In genomic region chr1:68113961-68114360, GRCh38 we compare ENCODE assay signal across 27 cellular contexts.
"Had no signal": no experiment of that assay in that cellular context is flagged by ENCODE, and none has a peak within 500 bp of the region (broad histone marks: within the 10 kb centered on the region; RNA-seq: fewer than 3 reads in every experiment).

No MANE protein-coding gene starts in this region.

- H3K9me3 Mint-ChIP-seq: naive thymus-derived CD8-positive, alpha-beta T cell; nephron progenitor cell; stimulated activated memory B cell treated with anti-CD40 and anti-IgM and Interleukin-4, amounts not matched to agents 10 μg/mL and 1 μg/mL and 100 μg/mL, for 72 hours; stimulated activated naive CD8-positive, alpha-beta T cell treated with anti-CD3 and anti-CD28 coated beads, Interleukin-15, Interleukin-2, amounts not matched to agents 100 ng/mL and 50 ng/mL, for 24 hours had no signal

- H3K4me3 Mint-ChIP-seq: naive thymus-derived CD8-positive, alpha-beta T cell; nephron progenitor cell; stimulated activated memory B cell treated with anti-CD40 and anti-IgM and Interleukin-4, amounts not matched to agents 10 μg/mL and 1 μg/mL and 100 μg/mL, for 72 hours; stimulated activated naive CD8-positive, alpha-beta T cell treated with anti-CD3 and anti-CD28 coated beads, Interleukin-15, Interleukin-2, amounts not matched to agents 100 ng/mL and 50 ng/mL, for 24 hours had no signal

- H3K27ac ChIP-seq: coronary artery, hepatocyte, left ventricle myocardium inferior, lower lobe of right lung, ovary, psoas muscle, skin epidermis, thoracic aorta, tibial nerve, upper lobe of left lung had no signal

- H3K36me3 ChIP-seq: left ventricle myocardium inferior, lower lobe of right lung, ovary, spleen, thoracic aorta, tibial nerve, upper lobe of left lung had no signal

- ATAC-seq: left colon; lower lobe of right lung; naive thymus-derived CD8-positive, alpha-beta T cell; psoas muscle; right cardiac atrium; stimulated activated memory B cell treated with anti-CD40 and anti-IgM and Interleukin-4, amounts not matched to agents 10 μg/mL and 1 μg/mL and 100 μg/mL, for 72 hours had no signal

- H3K27ac Mint-ChIP-seq: naive thymus-derived CD8-positive, alpha-beta T cell; nephron progenitor cell; stimulated activated memory B cell treated with anti-CD40 and anti-IgM and Interleukin-4, amounts not matched to agents 10 μg/mL and 1 μg/mL and 100 μg/mL, for 72 hours; stimulated activated naive CD8-positive, alpha-beta T cell treated with anti-CD3 and anti-CD28 coated beads, Interleukin-15, Interleukin-2, amounts not matched to agents 100 ng/mL and 50 ng/mL, for 24 hours had no signal

- DNase-seq: dermis blood vessel endothelial cell; effector memory CD4-positive, alpha-beta T cell; erythroblast; kidney glomerular epithelial cell; left colon; left ventricle myocardium inferior; lower lobe of right lung; naive thymus-derived CD8-positive, alpha-beta T cell; nephron progenitor cell; occipital lobe; ovary; posterior cingulate gyrus; psoas muscle; right cardiac atrium; spleen; stimulated activated CD4-positive, alpha-beta T cell treated with anti-CD3 and anti-CD28 coated beads, Interleukin-4, amount 100 ng/mL, for 4 hours; upper lobe of left lung had no signal

- H3K4me3 ChIP-seq: coronary artery, hepatocyte, left ventricle myocardium inferior, lower lobe of right lung, ovary, psoas muscle, skin epidermis, spleen, thoracic aorta, tibial nerve, upper lobe of left lung had no signal

- H3K36me3 Mint-ChIP-seq: naive thymus-derived CD8-positive, alpha-beta T cell; stimulated activated memory B cell treated with anti-CD40 and anti-IgM and Interleukin-4, amounts not matched to agents 10 μg/mL and 1 μg/mL and 100 μg/mL, for 72 hours had no signal

- H3K27me3 ChIP-seq: hepatocyte, ovary, spleen, tibial nerve, upper lobe of left lung had no signal

- H3K4me2 ChIP-seq: hepatocyte had no signal

- H2AFZ ChIP-seq: hepatocyte had no signal

- H3K27me3 Mint-ChIP-seq: stimulated activated naive CD8-positive, alpha-beta T cell treated with anti-CD3 and anti-CD28 coated beads, Interleukin-15, Interleukin-2, amounts not matched to agents 100 ng/mL and 50 ng/mL, for 24 hours had no signal

- H3K9me3 ChIP-seq: left ventricle myocardium inferior, lower lobe of right lung, ovary, psoas muscle, spleen, thoracic aorta, tibial nerve, upper lobe of left lung had no signal

- FAIRE-seq: endometrium, frontal cortex, urothelium cell line had no signal
